ENCODE assay signal across 8 cellular contexts in genomic region chrX:119565110-119565663, GRCh38. TPM values are rescaled to one million over a fixed set of nuclear protein-coding genes. Genes with fewer than 3 reads are reported as not detected.
A peak's percentile ranks its signal among the peaks of the same experiment; 100 is the strongest.
DNase-seq lines count a peak whose midpoint lies in the region; ATAC-seq, FAIRE-seq and TF ChIP-seq lines count a peak whose summit lies in the region.

TSS of gene STEEP1 (minus strand) at chrX:119565409. CDS start at chrX:119565355, 54 bp downstream.

- TF ChIP-seq POLR2A in GM15510 (IDR thresholded peaks at IDR 0.05; ENCODE audit: borderline replicate concordance, extremely low read depth, insufficient read length): peak; percentile 45

- H3K27me3 ChIP-seq in right cardiac atrium (ENCODE audit: control insufficient read depth, insufficient read depth): no peaks in the 10 kb centered on the region

- no peak for FAIRE-seq in urothelium cell line (lab: Jason Lieb, UNC)

- no peaks in the 10 kb centered on the region for H3K4me1 ChIP-seq in right cardiac atrium (ENCODE audit: control insufficient read depth, insufficient read depth, low read length)

- no peaks in the 10 kb centered on the region for H3K9me3 ChIP-seq in right cardiac atrium (ENCODE audit: control insufficient read depth, low read length)

- H3K4me3 ChIP-seq in right cardiac atrium (ENCODE audit: low read length): peak within 1 kb of the TSS; percentile 82

- DNase-seq in NCI-H1930 (lab: John Stamatoyannopoulos, UW) (peak; percentile 81 to 92), anterior cingulate cortex (lab: John Stamatoyannopoulos, UW) (peak; percentile 1 to 82 (median 63)), right cardiac atrium (peak; percentile 90 to 95 (median 94)), pulmonary artery endothelial cell (ENCODE audit: low read depth, low spot score) (peak; percentile 78), urothelium cell line (ENCODE audit: low spot score) (peak; percentile 74)

- WGBS in right cardiac atrium: 1% methylated on average over 26 of the region's 26 CpGs

- ATAC-seq in HG02943 (IDR thresholded peaks at IDR 0.05; ENCODE audit: low read depth, unreplicated experiment): peak; percentile 86
- peak; percentile 96 to 98 for ATAC-seq in right cardiac atrium

- intact Hi-C loops in T-helper 2 cell treated with Interferon-gamma antibody and Interleukin-4, amounts not matched to agents 100 ng/mL and 5 ng/mL, for 36 hours (cut with micrococcal nuclease): loop anchor here (1.0 to 10.0 kb wide), 4 partner anchors 9 to 380 kb away; partner anchors contain the start of genes NKAP, NKRF and UBE2A
- intact Hi-C loops in right cardiac atrium (cut with DNase I): no loop called here

- peak within 1 kb of the TSS; percentile 30 for H3K27ac ChIP-seq in right cardiac atrium (ENCODE audit: low read length)

RNA-seq across cellular contexts. Expression of gene STEEP1, which starts in this region (rescaled TPM):
- 19.8 and 21.0 TPM in 2 replicates for total RNA-seq in T-helper 2 cell treated with Interferon-gamma antibody and Interleukin-4, amounts not matched to agents 100 ng/mL and 5 ng/mL, for 36 hours
- total RNA-seq in right cardiac atrium (10 to 100 TPM; 13.6 to 17.4 (median 17.0) TPM), pulmonary artery endothelial cell (46.5 and 54.4 TPM in 2 replicates)
- 14.3 TPM for polyA plus RNA-seq in right cardiac atrium

Comparison
In these comparisons a context has a peak if more than half of its experiments do, and no peak if none do; other contexts are left out.
1. Peak in every context shown above with its lines: DNase-seq, ATAC-seq, H3K4me3 ChIP-seq and H3K27ac ChIP-seq.